Comparison of ENCODE assay signal across 8 cellular contexts in the genomic region with DNA sequence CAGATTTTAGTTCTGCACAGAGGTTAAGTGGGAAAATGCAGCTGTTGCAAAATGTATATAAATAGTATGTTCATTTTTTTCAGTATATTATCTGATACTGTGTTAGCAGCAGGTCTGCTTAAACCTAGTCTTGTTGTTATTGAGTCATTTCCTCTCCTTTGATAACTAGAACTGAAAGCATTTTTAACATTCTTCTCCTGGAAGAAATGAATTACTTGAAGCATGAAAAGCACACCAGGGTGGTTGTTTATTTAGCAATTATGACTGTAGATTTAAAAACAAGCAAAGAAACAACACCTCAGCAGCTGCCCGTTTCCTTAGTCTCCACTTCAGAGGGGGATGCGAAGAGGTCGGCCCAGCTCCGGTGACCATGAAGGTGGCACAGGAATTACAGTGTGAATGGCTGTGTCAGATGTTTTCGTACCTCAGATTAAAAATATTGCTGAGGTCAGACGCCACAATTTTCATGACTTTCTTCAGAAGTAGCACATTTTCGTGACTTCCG. TPM values are rescaled to one million over a fixed set of nuclear protein-coding genes. Genes with fewer than 3 reads are reported as not detected.
DNase-seq lines count a peak whose midpoint lies in the region; ATAC-seq lines count a peak whose summit lies in the region.

No MANE protein-coding gene starts in this region.

- DNase-seq in DMS79 (lab: John Stamatoyannopoulos, UW) (peak; percentile 40), NCI-H446 (lab: John Stamatoyannopoulos, UW) (no peak), NCI-H2196 treated with DMSO at 0.1 percent for 48 hours (lab: John Stamatoyannopoulos, UW; ENCODE audit: unreplicated experiment) (no peak), NCI-H1092 (lab: John Stamatoyannopoulos, UW) (no peak)
- peak in 1 of 2 donors; percentile 37 for DNase-seq in activated naive CD4-positive, alpha-beta T cell treated with anti-CD3 and anti-CD28 coated beads, Interleukin-2, amount 50 U/mL, for 72 hours (ENCODE audit: low spot score in 2 of 2)
- peak in 4 of 10 donors; percentile 13 to 48 (median 38) for DNase-seq in naive thymus-derived CD8-positive, alpha-beta T cell

- no peaks in the 10 kb centered on the region for H3K27me3 Mint-ChIP-seq in naive thymus-derived CD8-positive, alpha-beta T cell

- peak overlapping the region; percentile 84 to 92 (median 90) for H3K4me3 Mint-ChIP-seq in naive thymus-derived CD8-positive, alpha-beta T cell

- peak overlapping the region; percentile 7 for H3K27ac ChIP-seq in KOPT-K1 (ENCODE audit: low read depth, low read length, poor library complexity, severe bottlenecking)

- POLR2A ChIA-PET in naive thymus-derived CD8-positive, alpha-beta T cell (lab: Charles Lee), result interaction anchor here (0.6 to 6.0 kb wide), 9 partner anchors 9 to 1163 kb away, joined by 3 to 46 read pairs (median 3); a partner anchor contains a TSS

- H3K27ac Mint-ChIP-seq in activated naive CD4-positive, alpha-beta T cell treated with anti-CD3 and anti-CD28 coated beads, Interleukin-2, amount 50 U/mL, for 72 hours, result peak overlapping the region; percentile 65 to 72
- peak overlapping the region; percentile 82 to 97 (median 93) for H3K27ac Mint-ChIP-seq in naive thymus-derived CD8-positive, alpha-beta T cell

- ATAC-seq in activated naive CD4-positive, alpha-beta T cell treated with anti-CD3 and anti-CD28 coated beads, Interleukin-2, amount 50 U/mL, for 72 hours, result peak; percentile 60 to 86
- peak; percentile 54 to 61 for ATAC-seq in naive thymus-derived CD8-positive, alpha-beta T cell
- no peak for ATAC-seq in HG03025 (IDR thresholded peaks at IDR 0.05; ENCODE audit: low FRiP score, unreplicated experiment)

- peaks cover 11 to 50% (median 42%) of the 10 kb centered on the region in 4 donors for H3K4me1 Mint-ChIP-seq in naive thymus-derived CD8-positive, alpha-beta T cell

- H3K9me3 ChIP-seq in KOPT-K1 (ENCODE audit: insufficient read depth, low read length, poor library complexity, severe bottlenecking), result no peaks in the 10 kb centered on the region

- no peaks in the 10 kb centered on the region for H3K36me3 Mint-ChIP-seq in activated naive CD4-positive, alpha-beta T cell treated with anti-CD3 and anti-CD28 coated beads, Interleukin-2, amount 50 U/mL, for 72 hours
- no peaks in the 10 kb centered on the region for H3K36me3 Mint-ChIP-seq in naive thymus-derived CD8-positive, alpha-beta T cell

- no peaks in the 10 kb centered on the region for H3K36me3 ChIP-seq in KOPT-K1 (ENCODE audit: insufficient read depth, low read length)

- H3K9me3 Mint-ChIP-seq in activated naive CD4-positive, alpha-beta T cell treated with anti-CD3 and anti-CD28 coated beads, Interleukin-2, amount 50 U/mL, for 72 hours, result no peaks in the 10 kb centered on the region
- no peaks in the 10 kb centered on the region for H3K9me3 Mint-ChIP-seq in naive thymus-derived CD8-positive, alpha-beta T cell

RNA-seq across cellular contexts. Expression of a gene that starts 53.5 kb away (rescaled TPM):
- 10 to 100 TPM in 1 of 2 donors, 1 to 10 TPM in 1; 6.7 to 15.0 TPM for total RNA-seq in activated naive CD4-positive, alpha-beta T cell treated with anti-CD3 and anti-CD28 coated beads, Interleukin-2, amount 50 U/mL, for 72 hours
- 10 to 100 TPM; 33.1 to 35.0 TPM for total RNA-seq in naive thymus-derived CD8-positive, alpha-beta T cell
- 10 to 100 TPM; 11.8 to 14.2 (median 11.8) TPM for polyA plus RNA-seq in naive thymus-derived CD8-positive, alpha-beta T cell
